14 cellular contexts compared by ENCODE assay signal in genomic region chr6:122778961-122779671, GRCh38. TPM values are rescaled to one million over a fixed set of nuclear protein-coding genes. Genes with fewer than 3 reads are reported as not detected.
DNase-seq lines count a peak whose midpoint lies in the region; ATAC-seq and TF ChIP-seq lines count a peak whose summit lies in the region.
"Had no signal": no experiment of that assay in that cellular context is flagged by ENCODE, and none has a peak within 500 bp of the region (broad histone marks: within the 10 kb centered on the region; RNA-seq: fewer than 3 reads in every experiment).

No MANE protein-coding gene starts in this region.

- in situ Hi-C loops in astrocyte of the cerebellum (cut with HindIII; ENCODE audit: low sequenced_read_pairs), result no loop called here
- in situ Hi-C loops in GM23248 (cut with MboI), result no loop called here

- no peak overlapping the region for H2AFZ ChIP-seq in GM23248

- H4K20me1 ChIP-seq in GM23248 (ENCODE audit: insufficient read depth), result no peaks in the 10 kb centered on the region

- no peak for ATAC-seq in GM21737 (IDR thresholded peaks at IDR 0.05; ENCODE audit: unreplicated experiment)

- TF ChIP-seq CTCF in astrocyte of the cerebellum (IDR thresholded peaks at IDR 0.05; ENCODE audit: low read depth, low read length, missing control alignments), result no peak

- no peak overlapping the region for H3K4me2 ChIP-seq in GM23248 (ENCODE audit: unreplicated experiment)

- H3K9me2 ChIP-seq in GM23248 (ENCODE audit: insufficient read depth), result no peaks in the 10 kb centered on the region

- H3K4me1 ChIP-seq in iPS DF 6.9 (ENCODE audit: control insufficient read depth, insufficient read depth, low read length), result peaks cover 3% of the 10 kb centered on the region
- no peaks in the 10 kb centered on the region for H3K4me1 ChIP-seq in GM23248 (ENCODE audit: insufficient read depth)

- intact Hi-C loops in posterior cingulate gyrus (cut with DNase I), result no loop called here

- H3K9ac ChIP-seq in GM23248, result no peak overlapping the region

- DNase-seq in NCI-H187 (lab: John Stamatoyannopoulos, UW), result peak; percentile 76 to 82
- DNase-seq in astrocyte of the cerebellum (ENCODE audit: low read depth), result peak; percentile 27
- DNase-seq in iPS DF 6.9 (ENCODE audit: low read depth, low spot score), result peak; percentile 52
- peak; percentile 37 to 91 (median 56) for DNase-seq in posterior cingulate gyrus
- no peak for DNase-seq in activated T-cell treated with anti-CD3 and anti-CD28 coated beads, Interleukin-2, amount 50 U/mL, for 1 hour
- no peak for DNase-seq in SW480 (ENCODE audit: low spot score)
- no peak for DNase-seq in GM23248
- DNase-seq: activated effector memory CD4-positive, alpha-beta T cell treated with Interleukin-2 at 50 U/mL for 16 hours; EL; HCEC 1CT had no signal

- WGBS in iPS DF 6.9 (ENCODE audit: insufficient coverage, insufficient read length), result no CpG with 5 or more reads among the region's 13 CpGs
- WGBS in GM23248 (ENCODE audit: low coverage in 1 of 2, low lambda C conversion rate in 2 of 2, missing lambda C conversion rate in 2 of 2), 2 experiments, result 48 to 54% methylated on average over 13 of the region's 13 CpGs

- H3K36me3 ChIP-seq in iPS DF 6.9 (ENCODE audit: control insufficient read depth, insufficient read depth, low read length), result no peaks in the 10 kb centered on the region
- H3K36me3 ChIP-seq in GM23248 (ENCODE audit: low read depth), result no peaks in the 10 kb centered on the region

- no peak overlapping the region for H3K27ac ChIP-seq in iPS DF 6.9 (ENCODE audit: low read length)
- H3K27ac ChIP-seq in GM23248, result no peak overlapping the region
- H3K27ac ChIP-seq: C4-2B had no signal

- H3K4me3 ChIP-seq in astrocyte of the cerebellum (ENCODE audit: low read depth, low read length), result peak overlapping the region; percentile 7
- H3K4me3 ChIP-seq in iPS DF 6.9 (ENCODE audit: low read length), result no peak overlapping the region
- H3K4me3 ChIP-seq in GM23248, result no peak overlapping the region

- no peaks in the 10 kb centered on the region for H3F3A ChIP-seq in GM23248 (ENCODE audit: insufficient read depth)

- H3K79me2 ChIP-seq in GM23248 (ENCODE audit: insufficient read depth), result no peaks in the 10 kb centered on the region

- H3K9me3 ChIP-seq in iPS DF 6.9 (ENCODE audit: control insufficient read depth, insufficient read depth, low read length), result no peaks in the 10 kb centered on the region
- H3K9me3 ChIP-seq in GM23248 (ENCODE audit: low read depth), result no peaks in the 10 kb centered on the region

- H3K27me3 ChIP-seq in iPS DF 6.9 (ENCODE audit: control insufficient read depth, insufficient read depth, low read length), result no peaks in the 10 kb centered on the region
- peaks cover 29% of the 10 kb centered on the region for H3K27me3 ChIP-seq in GM23248 (replicated peaks; ENCODE audit: insufficient read depth)

RNA-seq across cellular contexts. Expression of gene FABP7, which starts 0.4 kb away (rescaled TPM):
- total RNA-seq in GM23248 (2014; rRNA removed; shearing (Covaris generic)), result not detected in 2 replicates
- not detected in 2 replicates for polyA plus RNA-seq in GM23248 (2016; fragmentation: Nextera tagmentation; extraction: Ambion mirVana)
- total RNA-seq: epithelial cell of proximal tubule; T-helper 2 cell treated with Interferon-gamma antibody and Interleukin-4, amounts not matched to agents 100 ng/mL and 5 ng/mL, for 36 hours had no signal

RNA-seq across cellular contexts. Expression of gene SMPDL3A, which starts 9.9 kb away (rescaled TPM):
- 10.8 and 13.4 TPM in 2 replicates for total RNA-seq in GM23248 (2014; rRNA removed; shearing (Covaris generic))
- polyA plus RNA-seq in GM23248 (2016; fragmentation: Nextera tagmentation; extraction: Ambion mirVana), result 14.3 and 15.4 TPM in 2 replicates

Comparison
In these comparisons a context has a peak if more than half of its experiments do, and no peak if none do; other contexts are left out.
1. DNase-seq: peak in NCI-H187 (2 of 2), astrocyte of the cerebellum (single experiment), iPS DF 6.9 (single experiment) and posterior cingulate gyrus (10 of 10); none in activated T-cell treated with anti-CD3 and anti-CD28 coated beads, Interleukin-2, amount 50 U/mL, for 1 hour (single experiment), SW480 (single experiment) and GM23248 (single experiment).